25 cellular contexts compared by ENCODE assay signal in genomic region chr12:73057428-73057827, GRCh38.
A peak's percentile ranks its signal among the peaks of the same experiment; 100 is the strongest.
DNase-seq lines count a peak whose midpoint lies in the region; ATAC-seq, FAIRE-seq and TF ChIP-seq lines count a peak whose summit lies in the region.
"Had no signal": no experiment of that assay in that cellular context is flagged by ENCODE, and none has a peak within 500 bp of the region (broad histone marks: within the 10 kb centered on the region; RNA-seq: fewer than 3 reads in every experiment).

No MANE protein-coding gene starts in this region.

- H3K4me3 ChIP-seq in GM23338 (no peak overlapping the region), WERI-Rb-1 (ENCODE audit: low read depth, low read length) (no peak overlapping the region), PC-9 (no peak overlapping the region)
- H3K4me3 ChIP-seq: Peyer's patch, SK-N-MC had no signal

- H2BK12ac ChIP-seq in H9 (ENCODE audit: insufficient read length, low read depth, low read length): no peak overlapping the region

- H3K4me2 ChIP-seq in GM23338 (no peak overlapping the region), H9 (ENCODE audit: insufficient read depth, insufficient read length, low read length) (no peak overlapping the region), PC-9 (no peak overlapping the region)

- no peak overlapping the region for H3K56ac ChIP-seq in H9 (ENCODE audit: insufficient read length, low read depth, low read length)

- FAIRE-seq in GM19239 (lab: Jason Lieb, UNC): no peak
- FAIRE-seq: G401.6, H54 had no signal

- H3K27me3 Mint-ChIP-seq in GM23338 (ENCODE audit: insufficient read depth, low read depth, poor library complexity): peaks cover 2% of the 10 kb centered on the region
- H3K27me3 Mint-ChIP-seq in H9 (ENCODE audit: low read depth): no peaks in the 10 kb centered on the region
- H3K27me3 Mint-ChIP-seq: T-helper 17 cell had no signal

- H3K9me3 ChIP-seq in H9 (ENCODE audit: control insufficient read depth, low read depth, low read length) (no peaks in the 10 kb centered on the region), WERI-Rb-1 (ENCODE audit: severe bottlenecking) (no peaks in the 10 kb centered on the region), PC-9 (ENCODE audit: insufficient read depth, low read depth) (no peaks in the 10 kb centered on the region)
- H3K9me3 ChIP-seq: BE2C, Peyer's patch had no signal

- H3K23ac ChIP-seq in H9 (ENCODE audit: insufficient read length, low read depth, low read length): no peak overlapping the region

- no peaks in the 10 kb centered on the region for H3K79me1 ChIP-seq in H9 (ENCODE audit: insufficient read depth, low read depth, low read length, poor library complexity, severe bottlenecking)

- no peak overlapping the region for H2BK120ac ChIP-seq in H9 (ENCODE audit: low read depth, low read length, poor library complexity, severe bottlenecking)

- H3K4me1 Mint-ChIP-seq in GM23338 (no peaks in the 10 kb centered on the region), H9 (no peaks in the 10 kb centered on the region)
- H3K4me1 Mint-ChIP-seq: CD14-positive monocyte, T-helper 17 cell had no signal

- H3K18ac ChIP-seq in H9 (ENCODE audit: insufficient read length, low read depth, low read length): no peak overlapping the region

- no peaks in the 10 kb centered on the region for H4K20me1 ChIP-seq in GM23338 (replicated peaks; ENCODE audit: insufficient read depth)
- no peaks in the 10 kb centered on the region for H4K20me1 ChIP-seq in H9 (ENCODE audit: control insufficient read depth, insufficient read depth, insufficient read length)
- no peaks in the 10 kb centered on the region for H4K20me1 ChIP-seq in PC-9 (ENCODE audit: insufficient read depth)

- no peak overlapping the region for H2BK20ac ChIP-seq in H9 (ENCODE audit: low read depth, low read length, poor library complexity, severe bottlenecking)

- no peak overlapping the region for H4K5ac ChIP-seq in H9 (ENCODE audit: insufficient read length, low read depth, low read length)

- H3K4me1 ChIP-seq in GM23338 (ENCODE audit: insufficient read depth) (no peaks in the 10 kb centered on the region), H9 (ENCODE audit: insufficient read depth, low read length) (no peaks in the 10 kb centered on the region), PC-9 (replicated peaks; ENCODE audit: insufficient read depth) (no peaks in the 10 kb centered on the region)
- H3K4me1 ChIP-seq: BE2C, Peyer's patch had no signal

- H3K14ac ChIP-seq in H9 (ENCODE audit: insufficient read depth, low read length): no peak overlapping the region

- H3T11ph ChIP-seq in H9 (ENCODE audit: low read length): no peak overlapping the region

- H3K4me3 Mint-ChIP-seq in GM23338 (no peak overlapping the region), H9 (no peak overlapping the region)
- H3K4me3 Mint-ChIP-seq: CD14-positive monocyte, HFFc6, T-helper 17 cell had no signal

- H3K9me3 Mint-ChIP-seq in GM23338 (peaks cover 3% of the 10 kb centered on the region; the same call in 2 of the 3 replicates), H9 (peaks cover 0 to 2% of the 10 kb centered on the region in 2 experiments; a peak in 2 of 5 replicates)

- H3K27me3 ChIP-seq in GM23338 (ENCODE audit: insufficient read depth) (no peaks in the 10 kb centered on the region), H9 (ENCODE audit: insufficient read depth, low read length) (no peaks in the 10 kb centered on the region), WERI-Rb-1 (ENCODE audit: insufficient read depth, low read depth, severe bottlenecking) (no peaks in the 10 kb centered on the region), PC-9 (ENCODE audit: insufficient read depth, low read depth) (no peaks in the 10 kb centered on the region)
- H3K27me3 ChIP-seq: BE2C, Peyer's patch had no signal

- ATAC-seq in GM23338 (peak; percentile 48; the same call in 2 of the 3 replicates), GM19467 (IDR thresholded peaks at IDR 0.05; ENCODE audit: unreplicated experiment) (no peak)
- ATAC-seq: T-helper 17 cell had no signal

- POLR2A ChIA-PET in PC-9 (lab: Charles Lee; ENCODE audit: unreplicated experiment): no interaction called here

- WGBS in H9 (ENCODE audit: extremely low coverage, insufficient read length, low lambda C conversion rate): no CpG with 5 or more reads among the region's 8 CpGs

- CTCF ChIA-PET in PC-9 (lab: Charles Lee): no interaction called here

- peak; percentile 29 to 46; a peak in 3 of 4 replicates for TF ChIP-seq CTCF in GM23338 (conservative IDR thresholded peaks at IDR 0.05; ENCODE audit: low read depth in 2 of 2)
- peak; percentile 34; the same call in 2 of the 3 replicates for TF ChIP-seq CTCF in H9 (conservative IDR thresholded peaks at IDR 0.05)
- TF ChIP-seq CTCF in WERI-Rb-1 (IDR thresholded peaks at IDR 0.05; ENCODE audit: low read depth, low read length): 0 out of 2 replicates have a peak, but pooled peaks have one; percentile 7
- no peak for TF ChIP-seq CTCF in PC-9 (conservative IDR thresholded peaks at IDR 0.05)

- BruUV-seq in PC-9 (replicated peaks; lab: Mats Ljungman, UMichigan): no TSS peak

- no peak overlapping the region for H2AFZ ChIP-seq in GM23338
- no peak overlapping the region for H2AFZ ChIP-seq in H9 (ENCODE audit: low read length)
- H2AFZ ChIP-seq in PC-9: no peak overlapping the region

- H3K36me3 ChIP-seq in GM23338 (ENCODE audit: insufficient read depth) (no peaks in the 10 kb centered on the region; the same call in 1 of the 2 replicates), WERI-Rb-1 (no peaks in the 10 kb centered on the region), PC-9 (ENCODE audit: low read depth) (no peaks in the 10 kb centered on the region)
- H3K36me3 ChIP-seq: BE2C, Peyer's patch had no signal

- H3K4ac ChIP-seq in H9 (ENCODE audit: low read depth, low read length): no peak overlapping the region

- H4K8ac ChIP-seq in H9 (replicated peaks; ENCODE audit: insufficient read length, low read depth, low read length): no peak overlapping the region

- H2BK15ac ChIP-seq in H9 (ENCODE audit: low read depth, low read length): no peak overlapping the region

- H3F3A ChIP-seq in GM23338 (replicated peaks; ENCODE audit: low read depth) (no peaks in the 10 kb centered on the region), PC-9 (ENCODE audit: insufficient read depth, low read depth) (no peaks in the 10 kb centered on the region)

- intact Hi-C loops in PC-9 (cut with micrococcal nuclease; ENCODE audit: unreplicated experiment): no loop called here

- H3K9ac ChIP-seq in H9 (ENCODE audit: extremely low read depth, insufficient read length, low read length): no peak overlapping the region

- DNase-seq in GM23338 (ENCODE audit: low spot score) (peak; percentile 36), H9 (peak; percentile 58), WERI-Rb-1 (no peak), iPS-NIHi11 (ENCODE audit: low spot score) (peak; percentile 14), NCI-H2196 (lab: John Stamatoyannopoulos, UW; ENCODE audit: unreplicated experiment) (no peak), GM19239 (ENCODE audit: insufficient read length, low spot score) (no peak), PC-9 (no peak)
- DNase-seq: BE2C, HFFc6, Karpas-422, MV-4-11, NCI-H1105 treated with DMSO at 0.1 percent for 48 hours, NCI-H146, NCI-H1930, NCI-H446 treated with DMSO at 0.1 percent for 48 hours, NCI-H526, NCI-H82, Peyer's patch, SHP77 treated with DMSO at 0.1 percent for 48 hours, T-helper 17 cell had no signal

- no peak overlapping the region for H4K91ac ChIP-seq in H9 (ENCODE audit: insufficient read length, low read depth, low read length)

- H2BK5ac ChIP-seq in H9 (ENCODE audit: insufficient read length, low read length): no peak overlapping the region

- H3K36me3 Mint-ChIP-seq in GM23338 (ENCODE audit: low read depth): no peaks in the 10 kb centered on the region
- peaks cover 0 to 2% (median 0%) of the 10 kb centered on the region in 3 experiments; a peak in 2 of 7 replicates for H3K36me3 Mint-ChIP-seq in H9 (ENCODE audit: insufficient read depth in 1 of 3, low read depth in 3 of 3)
- H3K36me3 Mint-ChIP-seq: CD14-positive monocyte had no signal

- H3K27ac ChIP-seq in GM23338 (ENCODE audit: low read depth): no peak overlapping the region
- no peak overlapping the region for H3K27ac ChIP-seq in H9 (ENCODE audit: insufficient read length, low read depth, low read length)
- H3K27ac ChIP-seq in WERI-Rb-1: no peak overlapping the region
- H3K27ac ChIP-seq in PC-9: no peak overlapping the region
- H3K27ac ChIP-seq: Peyer's patch, SK-N-MC had no signal

- H3K23me2 ChIP-seq in H9 (ENCODE audit: insufficient read length, low read depth, low read length, poor library complexity, severe bottlenecking): no peaks in the 10 kb centered on the region

- H3K79me2 ChIP-seq in GM23338 (replicated peaks; ENCODE audit: insufficient read depth) (no peaks in the 10 kb centered on the region), H9 (ENCODE audit: insufficient read depth, low read length) (no peaks in the 10 kb centered on the region), PC-9 (ENCODE audit: low read depth) (no peaks in the 10 kb centered on the region)

- H3K27ac Mint-ChIP-seq in GM23338 (no peak overlapping the region), H9 (no peak overlapping the region)
- H3K27ac Mint-ChIP-seq: CD14-positive monocyte, HFFc6, T-helper 17 cell had no signal

- no peak overlapping the region for H2AK5ac ChIP-seq in H9 (ENCODE audit: insufficient read length, low read length)

- H3K9me2 ChIP-seq in GM23338 (ENCODE audit: insufficient read depth): no peaks in the 10 kb centered on the region
- H3K9me2 ChIP-seq in PC-9 (ENCODE audit: insufficient read depth): no peaks in the 10 kb centered on the region; the same call in 1 of the 2 replicates

TF ChIP-seq in GM23338, 12 proteins besides CTCF, POLR2A, EP300 and RAD21 (continues in another document):
- no peak for TF ChIP-seq STAT1 (IDR thresholded peaks at IDR 0.05; ENCODE audit: unreplicated experiment)
- no peak for TF ChIP-seq ZNF331 (CRISPR knock-in tag; IDR thresholded peaks at IDR 0.05; ENCODE audit: low read depth)
- TF ChIP-seq NANOG (IDR thresholded peaks at IDR 0.05; ENCODE audit: borderline replicate concordance): no peak
- TF ChIP-seq, protein P1, sequence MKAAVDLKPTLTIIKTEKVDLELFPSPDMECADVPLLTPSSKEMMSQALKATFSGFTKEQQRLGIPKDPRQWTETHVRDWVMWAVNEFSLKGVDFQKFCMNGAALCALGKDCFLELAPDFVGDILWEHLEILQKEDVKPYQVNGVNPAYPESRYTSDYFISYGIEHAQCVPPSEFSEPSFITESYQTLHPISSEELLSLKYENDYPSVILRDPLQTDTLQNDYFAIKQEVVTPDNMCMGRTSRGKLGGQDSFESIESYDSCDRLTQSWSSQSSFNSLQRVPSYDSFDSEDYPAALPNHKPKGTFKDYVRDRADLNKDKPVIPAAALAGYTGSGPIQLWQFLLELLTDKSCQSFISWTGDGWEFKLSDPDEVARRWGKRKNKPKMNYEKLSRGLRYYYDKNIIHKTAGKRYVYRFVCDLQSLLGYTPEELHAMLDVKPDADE (IDR thresholded peaks at IDR 0.05): no peak

Comparison
In these comparisons a context has a peak if more than half of its experiments do, and no peak if none do; other contexts are left out.
1. DNase-seq: peak in GM23338 (single experiment), H9 (single experiment) and iPS-NIHi11 (single experiment); none in WERI-Rb-1 (single experiment), NCI-H2196 (single experiment), GM19239 (single experiment) and PC-9 (0 of 2).